8 cellular contexts compared by ENCODE assay signal in genomic region chr6:3259491-3259958, GRCh38. TPM values are rescaled to one million over a fixed set of nuclear protein-coding genes. Genes with fewer than 3 reads are reported as not detected.
A peak's percentile ranks its signal among the peaks of the same experiment; 100 is the strongest.
DNase-seq lines count a peak whose midpoint lies in the region; ATAC-seq and TF ChIP-seq lines count a peak whose summit lies in the region.

No MANE protein-coding gene starts in this region.

- H3K4me1 ChIP-seq in HEK293 (ENCODE audit: control insufficient read depth, insufficient read depth, low read length): peaks cover 10% of the 10 kb centered on the region; the same call in 1 of the 2 replicates
- no peaks in the 10 kb centered on the region for H3K4me1 ChIP-seq in endocrine pancreas (ENCODE audit: control insufficient read depth, insufficient read depth, low read length)
- H3K4me1 ChIP-seq in mucosa of descending colon (ENCODE audit: low read depth): peaks cover 9% of the 10 kb centered on the region
- H3K4me1 ChIP-seq in thoracic aorta (ENCODE audit: control insufficient read depth in 1 of 2, low read depth in 2 of 2): peaks cover 7 to 28% of the 10 kb centered on the region in 2 donors

- ATAC-seq in mucosa of descending colon (peak; percentile 45), thoracic aorta (ENCODE audit: insufficient number of reproducible peaks, low FRiP score, low read depth) (no peak)

- H3K9me3 ChIP-seq in HEK293 (ENCODE audit: control insufficient read depth, insufficient read depth, low read depth, low read length): no peaks in the 10 kb centered on the region
- no peaks in the 10 kb centered on the region for H3K9me3 ChIP-seq in endocrine pancreas (ENCODE audit: control insufficient read depth, low read length)
- H3K9me3 ChIP-seq in mucosa of descending colon: no peaks in the 10 kb centered on the region
- no peaks in the 10 kb centered on the region for H3K9me3 ChIP-seq in thoracic aorta

- POLR2A ChIA-PET in HEK293 (lab: Yijun Ruan, JAX): interaction anchor here (0.9 to 2.8 kb wide), 7 partner anchors 12 to 234 kb away, joined by 3 to 14 read pairs (median 9); partner anchors contain the start of gene TUBB2A

- H3K4me3 ChIP-seq in HEK293 (ENCODE audit: low read depth, low read length) (peak overlapping the region; percentile 92), endocrine pancreas (ENCODE audit: control insufficient read depth, insufficient read depth, low read length) (peak overlapping the region; percentile 61), mucosa of descending colon (peak overlapping the region; percentile 82), thoracic aorta (peak overlapping the region; percentile 93)

- CTCF ChIA-PET in HEK293 (lab: Yijun Ruan, JAX): interaction anchor here (0.7 to 1.4 kb wide), 5 partner anchors 8 to 270 kb away, joined by 3 to 8 read pairs (median 4); no protein-coding TSS in a partner anchor

- H3K27me3 ChIP-seq in endocrine pancreas (ENCODE audit: control insufficient read depth, insufficient read depth, low read length): no peaks in the 10 kb centered on the region
- no peaks in the 10 kb centered on the region for H3K27me3 ChIP-seq in thoracic aorta (replicated peaks; ENCODE audit: insufficient read depth)

- H3K27ac ChIP-seq in HEK293 (ENCODE audit: extremely low read depth, low read depth, low read length): peak overlapping the region; percentile 67; the same call in 1 of the 2 replicates
- H3K27ac ChIP-seq in VCaP: peak overlapping the region; percentile 77
- H3K27ac ChIP-seq in thoracic aorta: peak overlapping the region in 1 of 2 donors; percentile 30

- peak; percentile 87 for TF ChIP-seq CTCF in HEK293 (tag by site-specific recombination; IDR thresholded peaks at IDR 0.05)
- no peak for TF ChIP-seq CTCF in VCaP (conservative IDR thresholded peaks at IDR 0.05)
- TF ChIP-seq CTCF in mucosa of descending colon (IDR thresholded peaks at IDR 0.05): no peak
- peak; percentile 9 for TF ChIP-seq CTCF in thoracic aorta (IDR thresholded peaks at IDR 0.05)

- intact Hi-C loops in mucosa of descending colon (cut with DNase I, micrococcal nuclease): loop anchor here in 1 of 2 donors (10.0 kb wide), 1 partner anchor 135 kb away; no protein-coding TSS in a partner anchor

- H3K36me3 ChIP-seq in HEK293 (ENCODE audit: control insufficient read depth in 2 of 2, insufficient read depth in 1 of 2, low read length in 2 of 2) (peaks cover 0 to 32% of the 10 kb centered on the region in 2 experiments; a peak in 2 of 3 replicates), endocrine pancreas (ENCODE audit: control insufficient read depth, insufficient read depth, low read length) (no peaks in the 10 kb centered on the region), mucosa of descending colon (ENCODE audit: low read depth) (peaks cover 4% of the 10 kb centered on the region), thoracic aorta (peaks cover 9% of the 10 kb centered on the region)

- peak overlapping the region; percentile 91 for H3K9ac ChIP-seq in endocrine pancreas (ENCODE audit: control insufficient read depth, insufficient read depth, low read length)

- DNase-seq in activated gamma-delta T cell treated with Interleukin-2 at 50 U/mL for 16 hours (peak; percentile 17), activated gamma-delta T cell (lab: John Stamatoyannopoulos, UW) (no peak), M059J (ENCODE audit: low read depth) (peak; percentile 71), mucosa of descending colon (peak; percentile 56 to 67 (median 63)), thoracic aorta (ENCODE audit: low spot score) (no peak)

TF ChIP-seq in HEK293, 187 proteins besides CTCF, POLR2A, EP300 and RAD21 (continues in another document):
- TF ChIP-seq KLF7 (tag by site-specific recombination; IDR thresholded peaks at IDR 0.05; ENCODE audit: borderline replicate concordance) (0 out of 2 replicates have a peak, but pooled peaks have one; percentile 19), ZNF548 (tag by site-specific recombination; IDR thresholded peaks at IDR 0.05) (no peak), SCRT1 (tag by site-specific recombination; IDR thresholded peaks at IDR 0.05; ENCODE audit: borderline replicate concordance) (no peak), ZBTB20 (tag by site-specific recombination; IDR thresholded peaks at IDR 0.05) (peak; percentile 6; the same call in 1 of the 2 replicates), ZNF280D (tag by site-specific recombination; IDR thresholded peaks at IDR 0.05) (no peak), ZNF155 (tag by site-specific recombination; IDR thresholded peaks at IDR 0.05) (no peak), ZNF391 (tag by site-specific recombination; IDR thresholded peaks at IDR 0.05; ENCODE audit: borderline replicate concordance, low read depth) (no peak), ZNF175 (tag by site-specific recombination; IDR thresholded peaks at IDR 0.05) (no peak), ZBTB17 (tag by site-specific recombination; IDR thresholded peaks at IDR 0.05) (peak; percentile 5; the same call in 1 of the 2 replicates), ZNF530 (tag by site-specific recombination; IDR thresholded peaks at IDR 0.05; ENCODE audit: low read depth) (no peak), GLI4 (tag by site-specific recombination; IDR thresholded peaks at IDR 0.05) (0 out of 2 replicates have a peak, but pooled peaks have one; percentile 74), ZNF223 (tag by site-specific recombination; IDR thresholded peaks at IDR 0.05) (peak; percentile 1), ZNF426 (tag by site-specific recombination; IDR thresholded peaks at IDR 0.05) (no peak), KLF9 (tag by site-specific recombination; IDR thresholded peaks at IDR 0.05; ENCODE audit: low read depth) (no peak), ZSCAN23 (tag by site-specific recombination; IDR thresholded peaks at IDR 0.05) (no peak), ZFHX2 (tag by site-specific recombination; conservative IDR thresholded peaks at IDR 0.05) (no peak), SALL2 (tag by site-specific recombination; IDR thresholded peaks at IDR 0.05; ENCODE audit: borderline replicate concordance) (no peak), ZNF350 (tag by site-specific recombination; IDR thresholded peaks at IDR 0.05) (no peak), ZNF202 (tag by site-specific recombination; IDR thresholded peaks at IDR 0.05; ENCODE audit: borderline replicate concordance) (no peak)
- TF ChIP-seq, protein P1, sequence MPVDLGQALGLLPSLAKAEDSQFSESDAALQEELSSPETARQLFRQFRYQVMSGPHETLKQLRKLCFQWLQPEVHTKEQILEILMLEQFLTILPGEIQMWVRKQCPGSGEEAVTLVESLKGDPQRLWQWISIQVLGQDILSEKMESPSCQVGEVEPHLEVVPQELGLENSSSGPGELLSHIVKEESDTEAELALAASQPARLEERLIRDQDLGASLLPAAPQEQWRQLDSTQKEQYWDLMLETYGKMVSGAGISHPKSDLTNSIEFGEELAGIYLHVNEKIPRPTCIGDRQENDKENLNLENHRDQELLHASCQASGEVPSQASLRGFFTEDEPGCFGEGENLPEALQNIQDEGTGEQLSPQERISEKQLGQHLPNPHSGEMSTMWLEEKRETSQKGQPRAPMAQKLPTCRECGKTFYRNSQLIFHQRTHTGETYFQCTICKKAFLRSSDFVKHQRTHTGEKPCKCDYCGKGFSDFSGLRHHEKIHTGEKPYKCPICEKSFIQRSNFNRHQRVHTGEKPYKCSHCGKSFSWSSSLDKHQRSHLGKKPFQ (tag by site-specific recombination; IDR thresholded peaks at IDR 0.05): no peak
- TF ChIP-seq, protein P2, sequence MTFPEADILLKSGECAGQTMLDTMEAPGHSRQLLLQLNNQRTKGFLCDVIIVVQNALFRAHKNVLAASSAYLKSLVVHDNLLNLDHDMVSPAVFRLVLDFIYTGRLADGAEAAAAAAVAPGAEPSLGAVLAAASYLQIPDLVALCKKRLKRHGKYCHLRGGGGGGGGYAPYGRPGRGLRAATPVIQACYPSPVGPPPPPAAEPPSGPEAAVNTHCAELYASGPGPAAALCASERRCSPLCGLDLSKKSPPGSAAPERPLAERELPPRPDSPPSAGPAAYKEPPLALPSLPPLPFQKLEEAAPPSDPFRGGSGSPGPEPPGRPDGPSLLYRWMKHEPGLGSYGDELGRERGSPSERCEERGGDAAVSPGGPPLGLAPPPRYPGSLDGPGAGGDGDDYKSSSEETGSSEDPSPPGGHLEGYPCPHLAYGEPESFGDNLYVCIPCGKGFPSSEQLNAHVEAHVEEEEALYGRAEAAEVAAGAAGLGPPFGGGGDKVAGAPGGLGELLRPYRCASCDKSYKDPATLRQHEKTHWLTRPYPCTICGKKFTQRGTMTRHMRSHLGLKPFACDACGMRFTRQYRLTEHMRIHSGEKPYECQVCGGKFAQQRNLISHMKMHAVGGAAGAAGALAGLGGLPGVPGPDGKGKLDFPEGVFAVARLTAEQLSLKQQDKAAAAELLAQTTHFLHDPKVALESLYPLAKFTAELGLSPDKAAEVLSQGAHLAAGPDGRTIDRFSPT (tag by site-specific recombination; IDR thresholded peaks at IDR 0.05): no peak

RNA-seq across cellular contexts. Expression of gene PSMG4, which starts 0.8 kb away (rescaled TPM):
- 29.9 and 35.1 TPM in 2 replicates for total RNA-seq in M059J (2014; rRNA removed; shearing (Covaris generic))
- total RNA-seq in mucosa of descending colon (10 to 100 TPM; 14.8 to 19.8 (median 16.2) TPM), thoracic aorta (10 to 100 TPM; 19.4 to 29.0 TPM)

RNA-seq across cellular contexts. Expression of gene TUBB2B, which starts 32.1 kb away (rescaled TPM):
- total RNA-seq in M059J (2014; rRNA removed; shearing (Covaris generic)): 60.1 and 127 TPM in 2 replicates
- total RNA-seq in mucosa of descending colon: 10 to 100 TPM in 1 of 3 donors, 1 to 10 TPM in 1, under 1 TPM in 1; 0.87 to 18.5 (median 3.6) TPM
- 1 to 10 TPM; 1.8 to 3.2 TPM for total RNA-seq in thoracic aorta

Comparison
In these comparisons a context has a peak if more than half of its experiments do, and no peak if none do; other contexts are left out.
1. DNase-seq: peak in activated gamma-delta T cell treated with Interleukin-2 at 50 U/mL for 16 hours (single experiment), M059J (single experiment) and mucosa of descending colon (3 of 3); none in activated gamma-delta T cell (single experiment) and thoracic aorta (single experiment).
2. CTCF ChIP-seq: peak in HEK293 (single experiment) and thoracic aorta (single experiment); none in VCaP (single experiment) and mucosa of descending colon (single experiment).
3. Peak in every context shown above with its lines, with median percentiles within 50 percentile points of each other: H3K4me3 ChIP-seq.